Comparison of ENCODE assay signal across 1 cellular context in the genomic region with DNA sequence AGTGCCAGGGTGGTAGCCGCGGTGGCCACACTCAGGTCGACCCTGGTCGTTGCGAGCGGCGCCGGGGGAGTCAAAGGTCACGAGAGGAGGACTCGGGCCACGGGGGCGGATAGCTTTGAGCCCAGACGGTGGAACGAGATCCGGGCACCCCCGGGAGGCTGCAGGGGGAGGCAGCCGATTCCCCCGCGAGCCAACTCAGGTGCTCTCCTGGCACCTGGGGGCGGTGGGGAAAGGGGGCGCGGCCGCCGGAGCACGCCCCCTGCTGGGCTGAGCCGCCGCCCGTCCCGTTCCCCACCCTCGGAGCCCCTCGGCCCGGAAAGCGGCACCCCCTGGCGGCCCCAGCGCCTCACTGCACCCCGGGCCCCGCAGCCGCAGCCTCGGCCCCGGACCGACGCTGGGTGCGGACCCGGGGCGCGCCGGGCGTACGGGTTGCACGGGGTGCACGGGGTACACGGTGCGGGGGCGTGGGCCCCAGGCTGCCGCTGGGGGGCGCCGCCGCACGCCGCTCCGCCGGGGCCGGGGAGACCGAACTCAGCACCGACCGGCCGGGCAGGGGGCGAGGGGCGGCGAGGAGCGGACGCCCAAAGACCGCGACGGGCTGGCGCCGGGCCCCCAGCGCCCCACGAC.
TF ChIP-seq lines count a peak whose summit lies in the region.

No MANE protein-coding gene starts in this region.

TF ChIP-seq in HepG2, 621 proteins besides CTCF, POLR2A, EP300 and RAD21 (continued from another document and continues in another):
- TF ChIP-seq, protein P1, sequence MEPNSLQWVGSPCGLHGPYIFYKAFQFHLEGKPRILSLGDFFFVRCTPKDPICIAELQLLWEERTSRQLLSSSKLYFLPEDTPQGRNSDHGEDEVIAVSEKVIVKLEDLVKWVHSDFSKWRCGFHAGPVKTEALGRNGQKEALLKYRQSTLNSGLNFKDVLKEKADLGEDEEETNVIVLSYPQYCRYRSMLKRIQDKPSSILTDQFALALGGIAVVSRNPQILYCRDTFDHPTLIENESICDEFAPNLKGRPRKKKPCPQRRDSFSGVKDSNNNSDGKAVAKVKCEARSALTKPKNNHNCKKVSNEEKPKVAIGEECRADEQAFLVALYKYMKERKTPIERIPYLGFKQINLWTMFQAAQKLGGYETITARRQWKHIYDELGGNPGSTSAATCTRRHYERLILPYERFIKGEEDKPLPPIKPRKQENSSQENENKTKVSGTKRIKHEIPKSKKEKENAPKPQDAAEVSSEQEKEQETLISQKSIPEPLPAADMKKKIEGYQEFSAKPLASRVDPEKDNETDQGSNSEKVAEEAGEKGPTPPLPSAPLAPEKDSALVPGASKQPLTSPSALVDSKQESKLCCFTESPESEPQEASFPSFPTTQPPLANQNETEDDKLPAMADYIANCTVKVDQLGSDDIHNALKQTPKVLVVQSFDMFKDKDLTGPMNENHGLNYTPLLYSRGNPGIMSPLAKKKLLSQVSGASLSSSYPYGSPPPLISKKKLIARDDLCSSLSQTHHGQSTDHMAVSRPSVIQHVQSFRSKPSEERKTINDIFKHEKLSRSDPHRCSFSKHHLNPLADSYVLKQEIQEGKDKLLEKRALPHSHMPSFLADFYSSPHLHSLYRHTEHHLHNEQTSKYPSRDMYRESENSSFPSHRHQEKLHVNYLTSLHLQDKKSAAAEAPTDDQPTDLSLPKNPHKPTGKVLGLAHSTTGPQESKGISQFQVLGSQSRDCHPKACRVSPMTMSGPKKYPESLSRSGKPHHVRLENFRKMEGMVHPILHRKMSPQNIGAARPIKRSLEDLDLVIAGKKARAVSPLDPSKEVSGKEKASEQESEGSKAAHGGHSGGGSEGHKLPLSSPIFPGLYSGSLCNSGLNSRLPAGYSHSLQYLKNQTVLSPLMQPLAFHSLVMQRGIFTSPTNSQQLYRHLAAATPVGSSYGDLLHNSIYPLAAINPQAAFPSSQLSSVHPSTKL (CRISPR knock-in tag; IDR thresholded peaks at IDR 0.05) = peak; percentile 15; the same call in 1 of the 2 replicates
- TF ChIP-seq ZNF496 (CRISPR knock-in tag; IDR thresholded peaks at IDR 0.05; ENCODE audit: insufficient replicate concordance) (no peak), MXI1 (IDR thresholded peaks at IDR 0.05; ENCODE audit: borderline replicate concordance, low read depth, low read length) (peak; percentile 55; the same call in 1 of the 3 replicates), ZNF274 (CRISPR knock-in tag; IDR thresholded peaks at IDR 0.05) (no peak), WIZ (CRISPR knock-in tag; IDR thresholded peaks at IDR 0.05) (no peak), ZSCAN20 (CRISPR knock-in tag; IDR thresholded peaks at IDR 0.05; ENCODE audit: borderline replicate concordance) (no peak), NR1H2 (CRISPR knock-in tag; IDR thresholded peaks at IDR 0.05; ENCODE audit: borderline replicate concordance, low read depth) (no peak), EHMT2 (IDR thresholded peaks at IDR 0.05; ENCODE audit: borderline replicate concordance, low read depth, low read length) (no peak), MEIS1 (CRISPR knock-in tag; IDR thresholded peaks at IDR 0.05; ENCODE audit: borderline replicate concordance) (no peak; the same call in 1 of the 2 replicates), ZNF441 (CRISPR knock-in tag; IDR thresholded peaks at IDR 0.05; ENCODE audit: borderline replicate concordance) (peak; percentile 32; the same call in 1 of the 2 replicates), SALL1 (CRISPR knock-in tag; IDR thresholded peaks at IDR 0.05) (peak; percentile 58), MED1 (CRISPR knock-in tag; IDR thresholded peaks at IDR 0.05) (0 out of 2 replicates have a peak, but pooled peaks have one; percentile 24), KLF13 (CRISPR knock-in tag; IDR thresholded peaks at IDR 0.05) (no peak), ERF (CRISPR knock-in tag; IDR thresholded peaks at IDR 0.05) (peak; percentile 46; the same call in 1 of the 2 replicates), ZZZ3 (CRISPR knock-in tag; IDR thresholded peaks at IDR 0.05; ENCODE audit: borderline replicate concordance) (no peak), ESRRA (CRISPR knock-in tag; IDR thresholded peaks at IDR 0.05; ENCODE audit: low read depth) (0 out of 2 replicates have a peak, but pooled peaks have one; percentile 40), SMAD1 (CRISPR knock-in tag; IDR thresholded peaks at IDR 0.05; ENCODE audit: borderline replicate concordance, low read depth) (no peak), ZC3H4 (CRISPR knock-in tag; IDR thresholded peaks at IDR 0.05; ENCODE audit: borderline replicate concordance) (no peak), AHR (CRISPR knock-in tag; IDR thresholded peaks at IDR 0.05) (0 out of 2 replicates have a peak, but pooled peaks have one; percentile 17), FOXO1 (CRISPR knock-in tag; IDR thresholded peaks at IDR 0.05) (no peak), FOXP1 (IDR thresholded peaks at IDR 0.05) (no peak), FOXP1 (CRISPR knock-in tag; IDR thresholded peaks at IDR 0.05) (no peak), ZFX (CRISPR knock-in tag; IDR thresholded peaks at IDR 0.05; ENCODE audit: low read depth) (peak; percentile 40; the same call in 1 of the 2 replicates), ZNF644 (CRISPR knock-in tag; IDR thresholded peaks at IDR 0.05; ENCODE audit: low read depth) (no peak), ETV5 (CRISPR knock-in tag; IDR thresholded peaks at IDR 0.05; ENCODE audit: borderline replicate concordance) (peak; percentile 3; the same call in 1 of the 2 replicates), EZH2 (conservative IDR thresholded peaks at IDR 0.05; ENCODE audit: low read depth, low read length) (no peak), GATAD2A (CRISPR knock-in tag; IDR thresholded peaks at IDR 0.05) (no peak), FOXJ3 (CRISPR knock-in tag; IDR thresholded peaks at IDR 0.05; ENCODE audit: borderline replicate concordance) (no peak), HMGA1 (CRISPR knock-in tag; conservative IDR thresholded peaks at IDR 0.05) (no peak)
- TF ChIP-seq, protein P2, sequence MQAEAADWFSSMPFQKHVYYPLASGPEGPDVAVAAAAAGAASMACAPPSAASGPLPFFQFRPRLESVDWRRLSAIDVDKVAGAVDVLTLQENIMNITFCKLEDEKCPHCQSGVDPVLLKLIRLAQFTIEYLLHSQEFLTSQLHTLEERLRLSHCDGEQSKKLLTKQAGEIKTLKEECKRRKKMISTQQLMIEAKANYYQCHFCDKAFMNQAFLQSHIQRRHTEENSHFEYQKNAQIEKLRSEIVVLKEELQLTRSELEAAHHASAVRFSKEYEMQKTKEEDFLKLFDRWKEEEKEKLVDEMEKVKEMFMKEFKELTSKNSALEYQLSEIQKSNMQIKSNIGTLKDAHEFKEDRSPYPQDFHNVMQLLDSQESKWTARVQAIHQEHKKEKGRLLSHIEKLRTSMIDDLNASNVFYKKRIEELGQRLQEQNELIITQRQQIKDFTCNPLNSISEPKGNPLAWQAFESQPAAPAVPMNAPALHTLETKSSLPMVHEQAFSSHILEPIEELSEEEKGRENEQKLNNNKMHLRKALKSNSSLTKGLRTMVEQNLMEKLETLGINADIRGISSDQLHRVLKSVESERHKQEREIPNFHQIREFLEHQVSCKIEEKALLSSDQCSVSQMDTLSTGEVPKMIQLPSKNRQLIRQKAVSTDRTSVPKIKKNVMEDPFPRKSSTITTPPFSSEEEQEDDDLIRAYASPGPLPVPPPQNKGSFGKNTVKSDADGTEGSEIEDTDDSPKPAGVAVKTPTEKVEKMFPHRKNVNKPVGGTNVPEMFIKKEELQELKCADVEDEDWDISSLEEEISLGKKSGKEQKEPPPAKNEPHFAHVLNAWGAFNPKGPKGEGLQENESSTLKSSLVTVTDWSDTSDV (CRISPR knock-in tag; IDR thresholded peaks at IDR 0.05) = no peak
- TF ChIP-seq, protein P3, sequence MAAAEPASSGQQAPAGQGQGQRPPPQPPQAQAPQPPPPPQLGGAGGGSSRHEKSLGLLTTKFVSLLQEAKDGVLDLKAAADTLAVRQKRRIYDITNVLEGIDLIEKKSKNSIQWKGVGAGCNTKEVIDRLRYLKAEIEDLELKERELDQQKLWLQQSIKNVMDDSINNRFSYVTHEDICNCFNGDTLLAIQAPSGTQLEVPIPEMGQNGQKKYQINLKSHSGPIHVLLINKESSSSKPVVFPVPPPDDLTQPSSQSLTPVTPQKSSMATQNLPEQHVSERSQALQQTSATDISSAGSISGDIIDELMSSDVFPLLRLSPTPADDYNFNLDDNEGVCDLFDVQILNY (CRISPR knock-in tag; conservative IDR thresholded peaks at IDR 0.05) = no peak
- TF ChIP-seq, protein P4, sequence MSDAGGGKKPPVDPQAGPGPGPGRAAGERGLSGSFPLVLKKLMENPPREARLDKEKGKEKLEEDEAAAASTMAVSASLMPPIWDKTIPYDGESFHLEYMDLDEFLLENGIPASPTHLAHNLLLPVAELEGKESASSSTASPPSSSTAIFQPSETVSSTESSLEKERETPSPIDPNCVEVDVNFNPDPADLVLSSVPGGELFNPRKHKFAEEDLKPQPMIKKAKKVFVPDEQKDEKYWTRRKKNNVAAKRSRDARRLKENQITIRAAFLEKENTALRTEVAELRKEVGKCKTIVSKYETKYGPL (CRISPR knock-in tag; IDR thresholded peaks at IDR 0.05) = no peak
- TF ChIP-seq, protein P5, sequence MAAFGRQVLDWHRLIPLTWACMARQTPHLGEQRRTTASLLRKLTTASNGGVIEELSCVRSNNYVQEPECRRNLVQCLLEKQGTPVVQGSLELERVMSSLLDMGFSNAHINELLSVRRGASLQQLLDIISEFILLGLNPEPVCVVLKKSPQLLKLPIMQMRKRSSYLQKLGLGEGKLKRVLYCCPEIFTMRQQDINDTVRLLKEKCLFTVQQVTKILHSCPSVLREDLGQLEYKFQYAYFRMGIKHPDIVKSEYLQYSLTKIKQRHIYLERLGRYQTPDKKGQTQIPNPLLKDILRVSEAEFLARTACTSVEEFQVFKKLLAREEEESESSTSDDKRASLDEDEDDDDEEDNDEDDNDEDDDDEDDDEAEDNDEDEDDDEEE (CRISPR knock-in tag; IDR thresholded peaks at IDR 0.05) = no peak
- TF ChIP-seq, protein P6, sequence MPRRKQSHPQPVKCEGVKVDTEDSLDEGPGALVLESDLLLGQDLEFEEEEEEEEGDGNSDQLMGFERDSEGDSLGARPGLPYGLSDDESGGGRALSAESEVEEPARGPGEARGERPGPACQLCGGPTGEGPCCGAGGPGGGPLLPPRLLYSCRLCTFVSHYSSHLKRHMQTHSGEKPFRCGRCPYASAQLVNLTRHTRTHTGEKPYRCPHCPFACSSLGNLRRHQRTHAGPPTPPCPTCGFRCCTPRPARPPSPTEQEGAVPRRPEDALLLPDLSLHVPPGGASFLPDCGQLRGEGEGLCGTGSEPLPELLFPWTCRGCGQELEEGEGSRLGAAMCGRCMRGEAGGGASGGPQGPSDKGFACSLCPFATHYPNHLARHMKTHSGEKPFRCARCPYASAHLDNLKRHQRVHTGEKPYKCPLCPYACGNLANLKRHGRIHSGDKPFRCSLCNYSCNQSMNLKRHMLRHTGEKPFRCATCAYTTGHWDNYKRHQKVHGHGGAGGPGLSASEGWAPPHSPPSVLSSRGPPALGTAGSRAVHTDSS (CRISPR knock-in tag; conservative IDR thresholded peaks at IDR 0.05) = no peak
- TF ChIP-seq, protein P7, sequence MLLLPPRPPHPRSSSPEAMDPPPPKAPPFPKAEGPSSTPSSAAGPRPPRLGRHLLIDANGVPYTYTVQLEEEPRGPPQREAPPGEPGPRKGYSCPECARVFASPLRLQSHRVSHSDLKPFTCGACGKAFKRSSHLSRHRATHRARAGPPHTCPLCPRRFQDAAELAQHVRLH (CRISPR knock-in tag; IDR thresholded peaks at IDR 0.05; ENCODE audit: borderline replicate concordance, low read depth) = peak; percentile 48; the same call in 1 of the 2 replicates
- TF ChIP-seq, protein P8, sequence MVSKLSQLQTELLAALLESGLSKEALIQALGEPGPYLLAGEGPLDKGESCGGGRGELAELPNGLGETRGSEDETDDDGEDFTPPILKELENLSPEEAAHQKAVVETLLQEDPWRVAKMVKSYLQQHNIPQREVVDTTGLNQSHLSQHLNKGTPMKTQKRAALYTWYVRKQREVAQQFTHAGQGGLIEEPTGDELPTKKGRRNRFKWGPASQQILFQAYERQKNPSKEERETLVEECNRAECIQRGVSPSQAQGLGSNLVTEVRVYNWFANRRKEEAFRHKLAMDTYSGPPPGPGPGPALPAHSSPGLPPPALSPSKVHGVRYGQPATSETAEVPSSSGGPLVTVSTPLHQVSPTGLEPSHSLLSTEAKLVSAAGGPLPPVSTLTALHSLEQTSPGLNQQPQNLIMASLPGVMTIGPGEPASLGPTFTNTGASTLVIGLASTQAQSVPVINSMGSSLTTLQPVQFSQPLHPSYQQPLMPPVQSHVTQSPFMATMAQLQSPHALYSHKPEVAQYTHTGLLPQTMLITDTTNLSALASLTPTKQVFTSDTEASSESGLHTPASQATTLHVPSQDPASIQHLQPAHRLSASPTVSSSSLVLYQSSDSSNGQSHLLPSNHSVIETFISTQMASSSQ (IDR thresholded peaks at IDR 0.05; ENCODE audit: low read depth) = no peak
- TF ChIP-seq, protein P8 (CRISPR knock-in tag; IDR thresholded peaks at IDR 0.05; ENCODE audit: borderline replicate concordance) = 0 out of 2 replicates have a peak, but pooled peaks have one; percentile 25
